In genomic region chr15:66655511-66655910, GRCh38 we compare ENCODE assay signal across 14 cellular contexts. TPM values are rescaled to one million over a fixed set of nuclear protein-coding genes. Genes with fewer than 3 reads are reported as not detected.
DNase-seq lines count a peak whose midpoint lies in the region; ATAC-seq and TF ChIP-seq lines count a peak whose summit lies in the region.
"Had no signal": no experiment of that assay in that cellular context is flagged by ENCODE, and none has a peak within 500 bp of the region (broad histone marks: within the 10 kb centered on the region; RNA-seq: fewer than 3 reads in every experiment).

No MANE protein-coding gene starts in this region.

- H2BK5ac ChIP-seq in mesenchymal stem cell (ENCODE audit: low read depth, low read length, poor library complexity, severe bottlenecking), result no peak overlapping the region

- intact Hi-C loops in activated T-helper 2 cell treated with anti-CD3 and anti-CD28 coated beads, Interferon-gamma antibody, Interleukin-2, Interleukin-4, amounts not matched to agents 10 μg/mL and 5 μg/mL and 100 μg/mL, durations not matched to agents 14 hours and 24 hours and 36 hours (cut with micrococcal nuclease), result no loop called here
- intact Hi-C loops in tibial artery (cut with DNase I; ENCODE audit: low total_unique reads), result no loop called here

- no peak overlapping the region for H2BK120ac ChIP-seq in mesenchymal stem cell (ENCODE audit: low read depth, low read length)

- peak overlapping the region; percentile 52 to 61 for H3K4ac ChIP-seq in mesenchymal stem cell (ENCODE audit: low read depth in 1 of 2, low read length in 2 of 2)

- H3K4me3 ChIP-seq in mesenchymal stem cell (ENCODE audit: insufficient read depth in 1 of 2, low read depth in 1 of 2, low read length in 2 of 2) (no peak overlapping the region), tibial artery (no peak overlapping the region)

- H3K23ac ChIP-seq in mesenchymal stem cell (ENCODE audit: low read length in 2 of 2), result peak overlapping the region in 1 of 2 experiments; percentile 68

- no peak for TF ChIP-seq CTCF in tibial artery (IDR thresholded peaks at IDR 0.05)

- no peak for DNase-seq in activated naive CD4-positive, alpha-beta T cell (lab: John Stamatoyannopoulos, UW)
- DNase-seq in activated T-helper 2 cell treated with anti-CD3 and anti-CD28 coated beads, Interferon-gamma antibody, Interleukin-2, Interleukin-4, amounts not matched to agents 10 μg/mL and 5 μg/mL and 100 μg/mL, durations not matched to agents 14 hours and 24 hours and 36 hours (ENCODE audit: low spot score), result no peak
- no peak for DNase-seq in mesenchymal stem cell
- no peak for DNase-seq in tibial artery
- DNase-seq in NCI-H2171 treated with DMSO at 0.1 percent for 48 hours (lab: John Stamatoyannopoulos, UW), result no peak
- no peak for DNase-seq in HuH-7.5 (ENCODE audit: low spot score)
- DNase-seq: amygdala, EL, NCI-H2029 treated with DMSO at 0.1 percent for 48 hours, SK-N-SH had no signal

- H3K14ac ChIP-seq in mesenchymal stem cell (ENCODE audit: low read length in 2 of 2), result no peak overlapping the region

- H3K4me2 ChIP-seq in mesenchymal stem cell (ENCODE audit: low read length, poor library complexity, severe bottlenecking), result peak overlapping the region; percentile 34
- H3K4me2 ChIP-seq: KMS-11, SK-N-SH had no signal

- H3K27me3 ChIP-seq in mesenchymal stem cell (ENCODE audit: control insufficient read depth in 1 of 2, insufficient read depth in 1 of 2, low read length in 2 of 2) (peaks cover 0 to 3% of the 10 kb centered on the region in 2 experiments), tibial artery (no peaks in the 10 kb centered on the region)

- no peak overlapping the region for H2AFZ ChIP-seq in mesenchymal stem cell (ENCODE audit: low read depth, low read length)

- peak overlapping the region; percentile 38 to 95 for H2BK12ac ChIP-seq in mesenchymal stem cell (ENCODE audit: low read length in 2 of 2)

- H3K27ac ChIP-seq in mesenchymal stem cell (ENCODE audit: low read length, poor library complexity, severe bottlenecking) (no peak overlapping the region), tibial artery (peak overlapping the region; percentile 49 to 62)
- H3K27ac ChIP-seq: foreskin keratinocyte, KMS-11 had no signal

- no peaks in the 10 kb centered on the region for H3K36me3 Mint-ChIP-seq in activated naive CD4-positive, alpha-beta T cell treated with anti-CD3 and anti-CD28 coated beads, Interleukin-2, amount 50 U/mL, for 24 hours
- H3K36me3 Mint-ChIP-seq in activated T-helper 2 cell treated with anti-CD3 and anti-CD28 coated beads, Interferon-gamma antibody, Interleukin-2, Interleukin-4, amounts not matched to agents 10 μg/mL and 5 μg/mL and 100 μg/mL, durations not matched to agents 14 hours and 24 hours and 36 hours (ENCODE audit: low read depth), result no peaks in the 10 kb centered on the region

- H3K4me3 Mint-ChIP-seq in activated naive CD4-positive, alpha-beta T cell treated with anti-CD3 and anti-CD28 coated beads, Interleukin-2, amount 50 U/mL, for 24 hours, result peak overlapping the region; percentile 34
- H3K4me3 Mint-ChIP-seq in activated T-helper 2 cell treated with anti-CD3 and anti-CD28 coated beads, Interferon-gamma antibody, Interleukin-2, Interleukin-4, amounts not matched to agents 10 μg/mL and 5 μg/mL and 100 μg/mL, durations not matched to agents 14 hours and 24 hours and 36 hours (ENCODE audit: low read depth), result peak overlapping the region; percentile 23

- H3K36me3 ChIP-seq in mesenchymal stem cell (ENCODE audit: control insufficient read depth in 1 of 2, insufficient read depth in 2 of 2, low read depth in 1 of 2, low read length in 2 of 2) (peaks cover 0 to 3% of the 10 kb centered on the region in 2 experiments), tibial artery (no peaks in the 10 kb centered on the region)

- H3K79me1 ChIP-seq in mesenchymal stem cell (replicated peaks; ENCODE audit: low read length, poor library complexity, severe bottlenecking), result no peaks in the 10 kb centered on the region

- peak overlapping the region; percentile 92 for H4K8ac ChIP-seq in mesenchymal stem cell (ENCODE audit: low read length)

- H3K18ac ChIP-seq in mesenchymal stem cell (ENCODE audit: low read depth in 1 of 2, low read length in 2 of 2), result peak overlapping the region in 1 of 2 experiments; percentile 50

- peak overlapping the region; percentile 18 for H2BK15ac ChIP-seq in mesenchymal stem cell (ENCODE audit: low read depth, poor library complexity, severe bottlenecking)

- no peaks in the 10 kb centered on the region for H3K9me3 Mint-ChIP-seq in activated naive CD4-positive, alpha-beta T cell treated with anti-CD3 and anti-CD28 coated beads, Interleukin-2, amount 50 U/mL, for 24 hours
- H3K9me3 Mint-ChIP-seq in activated T-helper 2 cell treated with anti-CD3 and anti-CD28 coated beads, Interferon-gamma antibody, Interleukin-2, Interleukin-4, amounts not matched to agents 10 μg/mL and 5 μg/mL and 100 μg/mL, durations not matched to agents 14 hours and 24 hours and 36 hours, result no peaks in the 10 kb centered on the region

- peaks cover 7% of the 10 kb centered on the region for H3K4me1 Mint-ChIP-seq in activated naive CD4-positive, alpha-beta T cell treated with anti-CD3 and anti-CD28 coated beads, Interleukin-2, amount 50 U/mL, for 24 hours
- H3K4me1 Mint-ChIP-seq in activated T-helper 2 cell treated with anti-CD3 and anti-CD28 coated beads, Interferon-gamma antibody, Interleukin-2, Interleukin-4, amounts not matched to agents 10 μg/mL and 5 μg/mL and 100 μg/mL, durations not matched to agents 14 hours and 24 hours and 36 hours (ENCODE audit: low read depth), result peaks cover 3% of the 10 kb centered on the region

- peak overlapping the region; percentile 58 for H4K91ac ChIP-seq in mesenchymal stem cell (ENCODE audit: low read length)

- 86% methylated on average over 13 of the region's 14 CpGs for WGBS in mesenchymal stem cell

- no peak overlapping the region for H3K27ac Mint-ChIP-seq in activated naive CD4-positive, alpha-beta T cell treated with anti-CD3 and anti-CD28 coated beads, Interleukin-2, amount 50 U/mL, for 24 hours
- H3K27ac Mint-ChIP-seq in activated T-helper 2 cell treated with anti-CD3 and anti-CD28 coated beads, Interferon-gamma antibody, Interleukin-2, Interleukin-4, amounts not matched to agents 10 μg/mL and 5 μg/mL and 100 μg/mL, durations not matched to agents 14 hours and 24 hours and 36 hours, result no peak overlapping the region

- H3K9ac ChIP-seq in mesenchymal stem cell (ENCODE audit: low read length), result peak overlapping the region; percentile 79
- H3K9ac ChIP-seq: KMS-11, SK-N-SH had no signal

- H3K27me3 Mint-ChIP-seq in activated naive CD4-positive, alpha-beta T cell treated with anti-CD3 and anti-CD28 coated beads, Interleukin-2, amount 50 U/mL, for 24 hours, result no peaks in the 10 kb centered on the region
- H3K27me3 Mint-ChIP-seq in activated T-helper 2 cell treated with anti-CD3 and anti-CD28 coated beads, Interferon-gamma antibody, Interleukin-2, Interleukin-4, amounts not matched to agents 10 μg/mL and 5 μg/mL and 100 μg/mL, durations not matched to agents 14 hours and 24 hours and 36 hours (ENCODE audit: low read depth), result peaks cover 3% of the 10 kb centered on the region

- H3K4me1 ChIP-seq in mesenchymal stem cell (ENCODE audit: control insufficient read depth, insufficient read depth, low read depth, low read length) (peaks cover 15% of the 10 kb centered on the region), tibial artery (peaks cover 0 to 15% (median 12%) of the 10 kb centered on the region in 4 donors)
- H3K4me1 ChIP-seq: foreskin keratinocyte had no signal

- H2AK5ac ChIP-seq in mesenchymal stem cell (ENCODE audit: low read length, severe bottlenecking), result no peak overlapping the region

- H3K9me3 ChIP-seq in mesenchymal stem cell (ENCODE audit: control insufficient read depth, low read length), result no peaks in the 10 kb centered on the region
- H3K9me3 ChIP-seq in tibial artery, result no peaks in the 10 kb centered on the region
- H3K9me3 ChIP-seq: SK-N-SH had no signal

- ATAC-seq in GM19035 (IDR thresholded peaks at IDR 0.05; ENCODE audit: unreplicated experiment), result no peak

RNA-seq across cellular contexts. Expression of gene SMAD6, which starts 46.5 kb away (rescaled TPM):
- 0.43 and 0.57 TPM in 2 replicates for total RNA-seq in activated T-helper 2 cell treated with anti-CD3 and anti-CD28 coated beads, Interferon-gamma antibody, Interleukin-2, Interleukin-4, amounts not matched to agents 10 μg/mL and 5 μg/mL and 100 μg/mL, durations not matched to agents 14 hours and 24 hours and 36 hours
- polyA plus RNA-seq in mesenchymal stem cell (2013, experiment 1 of 2), result 5.5 TPM
- polyA plus RNA-seq in mesenchymal stem cell (2013, experiment 2 of 2), result 5.6 TPM
- total RNA-seq: foreskin keratinocyte had no signal
